In the genomic region with DNA sequence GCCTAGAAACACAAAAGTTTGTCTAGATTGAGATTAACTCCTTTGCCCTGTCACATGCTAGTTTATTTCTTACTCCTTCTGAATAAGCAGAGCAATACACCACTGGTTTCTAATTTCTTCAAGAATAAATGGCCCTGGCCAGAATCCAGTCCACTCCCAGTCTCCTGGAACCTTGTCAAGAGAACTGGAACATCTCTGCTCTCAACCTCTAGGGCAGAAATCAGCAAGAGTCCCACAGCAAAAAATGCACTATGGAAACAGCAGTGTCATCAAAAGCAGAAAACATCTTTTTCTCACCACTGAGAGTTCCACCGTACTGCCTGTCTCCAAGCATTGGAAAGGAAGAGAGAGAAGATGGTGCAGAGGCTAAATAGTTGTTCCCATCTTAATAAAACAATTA, we compare ENCODE assay signal across 16 cellular contexts. TPM values are rescaled to one million over a fixed set of nuclear protein-coding genes. Genes with fewer than 3 reads are reported as not detected.
DNase-seq lines count a peak whose midpoint lies in the region; ATAC-seq and TF ChIP-seq lines count a peak whose summit lies in the region.
"Had no signal": no experiment of that assay in that cellular context is flagged by ENCODE, and none has a peak within 500 bp of the region (broad histone marks: within the 10 kb centered on the region; RNA-seq: fewer than 3 reads in every experiment).

No MANE protein-coding gene starts in this region.

- peak overlapping the region; percentile 48 for H2AFZ ChIP-seq in parathyroid adenoma

- H3K9me3 Mint-ChIP-seq in CD8-positive, alpha-beta memory T cell = peaks cover 0 to 1% (median 0%) of the 10 kb centered on the region in 5 donors
- no peaks in the 10 kb centered on the region for H3K9me3 Mint-ChIP-seq in activated naive CD8-positive, alpha-beta T cell treated with anti-CD3 and anti-CD28 coated beads for 36 hours

- peaks cover 20% of the 10 kb centered on the region for H3K4me1 ChIP-seq in parathyroid adenoma
- H3K4me1 ChIP-seq in CD8-positive, alpha-beta memory T cell (ENCODE audit: insufficient read depth, low read length) = no peaks in the 10 kb centered on the region

- no peak overlapping the region for H3K27ac ChIP-seq in VCaP
- peak overlapping the region; percentile 65 for H3K27ac ChIP-seq in parathyroid adenoma
- H3K27ac ChIP-seq in CD8-positive, alpha-beta memory T cell (ENCODE audit: low read depth, low read length) = no peak overlapping the region

- H3K36me3 Mint-ChIP-seq in CD8-positive, alpha-beta memory T cell = no peaks in the 10 kb centered on the region
- no peaks in the 10 kb centered on the region for H3K36me3 Mint-ChIP-seq in activated naive CD8-positive, alpha-beta T cell treated with anti-CD3 and anti-CD28 coated beads for 36 hours
- H3K36me3 Mint-ChIP-seq: naive thymus-derived CD8-positive, alpha-beta T cell had no signal

- no peak overlapping the region for H3K4me3 Mint-ChIP-seq in CD8-positive, alpha-beta memory T cell
- H3K4me3 Mint-ChIP-seq in activated naive CD8-positive, alpha-beta T cell treated with anti-CD3 and anti-CD28 coated beads for 36 hours = no peak overlapping the region
- H3K4me3 Mint-ChIP-seq: naive thymus-derived CD8-positive, alpha-beta T cell had no signal

- no peaks in the 10 kb centered on the region for H3K79me2 ChIP-seq in parathyroid adenoma

- H3K27me3 Mint-ChIP-seq in CD8-positive, alpha-beta memory T cell = no peaks in the 10 kb centered on the region
- H3K27me3 Mint-ChIP-seq in activated naive CD8-positive, alpha-beta T cell treated with anti-CD3 and anti-CD28 coated beads for 36 hours = peaks cover 8% of the 10 kb centered on the region

- no peak overlapping the region for H3K9ac ChIP-seq in parathyroid adenoma

- TF ChIP-seq CTCF in AG10803 (conservative IDR thresholded peaks at IDR 0.05; ENCODE audit: low read length) (peak; percentile 29; the same call in 1 of the 2 replicates), VCaP (conservative IDR thresholded peaks at IDR 0.05) (0 out of 2 replicates have a peak, but pooled peaks have one; percentile 11), fibroblast of pulmonary artery (IDR thresholded peaks at IDR 0.05; ENCODE audit: low read length, missing control alignments) (no peak), parathyroid adenoma (IDR thresholded peaks at IDR 0.05) (peak; percentile 29)

- no peak for ATAC-seq in GM19467 (IDR thresholded peaks at IDR 0.05; ENCODE audit: unreplicated experiment)
- no peak for ATAC-seq in HG02763 (IDR thresholded peaks at IDR 0.05; ENCODE audit: unreplicated experiment)
- ATAC-seq: naive thymus-derived CD8-positive, alpha-beta T cell; stimulated activated naive CD8-positive, alpha-beta T cell treated with anti-CD3 and anti-CD28 coated beads, Interleukin-15, Interleukin-2, amounts not matched to agents 100 U/mL and 50 U/mL, for 24 hours had no signal

- no peak overlapping the region for H3K27ac Mint-ChIP-seq in CD8-positive, alpha-beta memory T cell
- no peak overlapping the region for H3K27ac Mint-ChIP-seq in activated naive CD8-positive, alpha-beta T cell treated with anti-CD3 and anti-CD28 coated beads for 36 hours
- H3K27ac Mint-ChIP-seq: naive thymus-derived CD8-positive, alpha-beta T cell had no signal

- no peaks in the 10 kb centered on the region for H3K36me3 ChIP-seq in parathyroid adenoma (ENCODE audit: control insufficient read depth, insufficient read depth, low read length)
- H3K36me3 ChIP-seq in CD8-positive, alpha-beta memory T cell (ENCODE audit: insufficient read depth, low read length) = no peaks in the 10 kb centered on the region

- DNase-seq in AG10803 (ENCODE audit: low read depth) (peak; percentile 74), fibroblast of pulmonary artery (ENCODE audit: low read depth) (peak; percentile 22)
- no peak for DNase-seq in CD8-positive, alpha-beta memory T cell
- no peak for DNase-seq in activated naive CD8-positive, alpha-beta T cell treated with anti-CD3 and anti-CD28 coated beads for 36 hours
- DNase-seq: activated CD4-positive, alpha-beta T cell treated with anti-CD3 and anti-CD28 coated beads for 48 hours; activated gamma-delta T cell; GF-D8; naive thymus-derived CD8-positive, alpha-beta T cell; NCI-H1105 treated with DMSO at 0.1 percent for 48 hours; NCI-H774; stimulated activated CD4-positive, alpha-beta T cell treated with anti-CD3 and anti-CD28 coated beads, Interleukin-2, amount 100 ng/mL, for 48 hours; stimulated activated naive CD8-positive, alpha-beta T cell treated with anti-CD3 and anti-CD28 coated beads, Interleukin-15, Interleukin-2, amounts not matched to agents 100 U/mL and 50 U/mL, for 24 hours had no signal

- H3K4me1 Mint-ChIP-seq in CD8-positive, alpha-beta memory T cell = no peaks in the 10 kb centered on the region
- no peaks in the 10 kb centered on the region for H3K4me1 Mint-ChIP-seq in activated naive CD8-positive, alpha-beta T cell treated with anti-CD3 and anti-CD28 coated beads for 36 hours
- H3K4me1 Mint-ChIP-seq: naive thymus-derived CD8-positive, alpha-beta T cell had no signal

- POLR2A ChIA-PET in CD8-positive, alpha-beta memory T cell (lab: Charles Lee) = no interaction called here

- no peaks in the 10 kb centered on the region for H3K27me3 ChIP-seq in parathyroid adenoma (ENCODE audit: control insufficient read depth, insufficient read depth, low read length)
- no peaks in the 10 kb centered on the region for H3K27me3 ChIP-seq in CD8-positive, alpha-beta memory T cell (ENCODE audit: insufficient read depth, low read length, poor library complexity, severe bottlenecking)

- no peak overlapping the region for H3K4me2 ChIP-seq in parathyroid adenoma (ENCODE audit: low read length)

- CTCF ChIA-PET in CD8-positive, alpha-beta memory T cell (lab: Charles Lee) = no interaction called here

- no peaks in the 10 kb centered on the region for H3K9me3 ChIP-seq in parathyroid adenoma (ENCODE audit: control insufficient read depth, low read length)
- H3K9me3 ChIP-seq in CD8-positive, alpha-beta memory T cell (ENCODE audit: low read length) = no peaks in the 10 kb centered on the region

- H3K4me3 ChIP-seq in AG10803 (ENCODE audit: low read length) = no peak overlapping the region
- H3K4me3 ChIP-seq in fibroblast of pulmonary artery (replicated peaks; ENCODE audit: low read depth, low read length) = no peak overlapping the region
- no peak overlapping the region for H3K4me3 ChIP-seq in parathyroid adenoma (ENCODE audit: low read depth, low read length)
- no peak overlapping the region for H3K4me3 ChIP-seq in CD8-positive, alpha-beta memory T cell (ENCODE audit: low read length)

RNA-seq across cellular contexts. Expression of gene PPP2R3A, which starts 35.9 kb away (rescaled TPM):
- total RNA-seq in CD8-positive, alpha-beta memory T cell = under 1 TPM; 0.04 to 0.22 TPM
- 0.18 TPM for polyA plus RNA-seq in CD8-positive, alpha-beta memory T cell
- under 1 TPM; 0.44 to 0.49 TPM for total RNA-seq in activated naive CD8-positive, alpha-beta T cell treated with anti-CD3 and anti-CD28 coated beads for 36 hours

Comparison
In these comparisons a context has a peak if more than half of its experiments do, and no peak if none do; other contexts are left out.
1. DNase-seq: peak in AG10803 (single experiment) and fibroblast of pulmonary artery (single experiment); none in CD8-positive, alpha-beta memory T cell (0 of 5) and activated naive CD8-positive, alpha-beta T cell treated with anti-CD3 and anti-CD28 coated beads for 36 hours (single experiment).